Comparison of ENCODE assay signal across 18 cellular contexts in the genomic region with DNA sequence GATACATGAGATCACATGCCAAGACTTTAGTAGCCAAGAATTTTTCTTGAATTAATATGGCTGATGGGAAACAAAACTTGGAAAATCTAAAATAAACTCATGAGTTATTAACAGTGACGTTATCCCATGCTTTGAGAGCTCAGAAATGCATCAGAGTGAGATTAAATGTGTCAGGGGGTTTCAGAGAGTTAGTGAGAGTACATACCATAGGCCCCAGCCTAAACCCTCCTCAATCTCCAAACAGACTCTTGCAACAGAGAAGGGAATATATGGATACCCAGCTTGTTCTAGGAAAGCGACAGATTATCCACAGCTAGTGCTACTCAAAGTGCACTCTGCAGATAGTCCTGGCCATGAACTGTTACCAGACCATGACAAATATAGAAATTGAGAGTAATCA. TPM values are rescaled to one million over a fixed set of nuclear protein-coding genes. Genes with fewer than 3 reads are reported as not detected.
DNase-seq lines count a peak whose midpoint lies in the region; ATAC-seq and TF ChIP-seq lines count a peak whose summit lies in the region.
"Had no signal": no experiment of that assay in that cellular context is flagged by ENCODE, and none has a peak within 500 bp of the region (broad histone marks: within the 10 kb centered on the region; RNA-seq: fewer than 3 reads in every experiment).

No MANE protein-coding gene starts in this region.

- no peak overlapping the region for H3K4me3 Mint-ChIP-seq in Caco-2 (ENCODE audit: unreplicated experiment)

- H4K8ac ChIP-seq in mesenchymal stem cell (ENCODE audit: low read length), result no peak overlapping the region

- 80% methylated on average over 1 of the region's 2 CpGs for WGBS in mesenchymal stem cell

- peak overlapping the region; percentile 27 to 65 for H3K27ac ChIP-seq in ascending aorta
- no peak overlapping the region for H3K27ac ChIP-seq in mesenchymal stem cell (ENCODE audit: low read length, poor library complexity, severe bottlenecking)
- H3K27ac ChIP-seq in tibial artery, result peak overlapping the region; percentile 18 to 61
- H3K27ac ChIP-seq: BLaER1 treated with 17β-estradiol and CSF1 and Interleukin-3, amounts not matched to agents 10 nM and 100 nM had no signal

- H3K27me3 Mint-ChIP-seq in Caco-2 (ENCODE audit: insufficient read depth, unreplicated experiment), result peaks cover 12% of the 10 kb centered on the region

- H3K4me3 ChIP-seq in ascending aorta (no peak overlapping the region), mesenchymal stem cell (ENCODE audit: insufficient read depth in 1 of 2, low read depth in 1 of 2, low read length in 2 of 2) (peak overlapping the region in 1 of 2 experiments; percentile 5), tibial artery (no peak overlapping the region), Caco-2 (ENCODE audit: low read depth, low read length) (no peak overlapping the region)
- H3K4me3 ChIP-seq: BLaER1 treated with 17β-estradiol and CSF1 and Interleukin-3, amounts not matched to agents 10 nM and 100 nM had no signal

- DNase-seq in ascending aorta (ENCODE audit: low spot score in 2 of 2) (no peak), Right ventricle myocardium superior (no peak), mesenchymal stem cell (no peak), tibial artery (no peak), hypothalamus (lab: John Stamatoyannopoulos, UW) (no peak), Caco-2 (no peak)
- DNase-seq in stimulated activated CD4-positive, alpha-beta T cell treated with anti-CD3 and anti-CD28 coated beads, Interleukin-4, amount 100 ng/mL, for 24 hours, result no peak
- DNase-seq in activated T-cell treated with anti-CD3 and anti-CD28 coated beads, Interleukin-2, amount 50 U/mL, for 1 hour, result no peak
- DNase-seq: DMS153, EL, KG1, NCI-H1105, NCI-H187, NCI-H446 treated with DMSO at 0.1 percent for 48 hours, NCI-H774 had no signal

- no peak overlapping the region for H3K4ac ChIP-seq in mesenchymal stem cell (ENCODE audit: low read depth in 1 of 2, low read length in 2 of 2)

- H3K4me1 ChIP-seq in ascending aorta (peaks cover 0 to 11% of the 10 kb centered on the region in 2 donors), mesenchymal stem cell (ENCODE audit: control insufficient read depth, insufficient read depth, low read depth, low read length) (no peaks in the 10 kb centered on the region), tibial artery (peaks cover 0 to 27% (median 5%) of the 10 kb centered on the region in 4 donors), Caco-2 (no peaks in the 10 kb centered on the region)
- H3K4me1 ChIP-seq: BLaER1 treated with 17β-estradiol and CSF1 and Interleukin-3, amounts not matched to agents 10 nM and 100 nM had no signal

- H3K9me3 Mint-ChIP-seq in Caco-2 (ENCODE audit: unreplicated experiment), result no peaks in the 10 kb centered on the region

- no peak overlapping the region for H3K18ac ChIP-seq in mesenchymal stem cell (ENCODE audit: low read depth in 1 of 2, low read length in 2 of 2)

- H2BK120ac ChIP-seq in mesenchymal stem cell (ENCODE audit: low read depth, low read length), result no peak overlapping the region

- BruUV-seq in Caco-2 (replicated peaks; lab: Mats Ljungman, UMichigan), result no TSS peak

- H2BK12ac ChIP-seq in mesenchymal stem cell (ENCODE audit: low read length in 2 of 2), result no peak overlapping the region

- H3K79me1 ChIP-seq in mesenchymal stem cell (replicated peaks; ENCODE audit: low read length, poor library complexity, severe bottlenecking), result no peaks in the 10 kb centered on the region

- H2AFZ ChIP-seq in mesenchymal stem cell (ENCODE audit: low read depth, low read length), result no peak overlapping the region

- no peak overlapping the region for H2BK15ac ChIP-seq in mesenchymal stem cell (ENCODE audit: low read depth, poor library complexity, severe bottlenecking)

- H3K23ac ChIP-seq in mesenchymal stem cell (ENCODE audit: low read length in 2 of 2), result no peak overlapping the region

- no peak overlapping the region for H2BK5ac ChIP-seq in mesenchymal stem cell (ENCODE audit: low read depth, low read length, poor library complexity, severe bottlenecking)

- no peak overlapping the region for H3K14ac ChIP-seq in mesenchymal stem cell (ENCODE audit: low read length in 2 of 2)

- TF ChIP-seq CTCF in ascending aorta (IDR thresholded peaks at IDR 0.05) (no peak), tibial artery (IDR thresholded peaks at IDR 0.05) (no peak), Caco-2 (IDR thresholded peaks at IDR 0.05; ENCODE audit: insufficient read depth in 1 of 2, low read depth in 1 of 2, low read length in 1 of 2, severe bottlenecking in 1 of 2, unreplicated experiment in 1 of 2) (no peak)

- H3K4me1 Mint-ChIP-seq in Caco-2 (ENCODE audit: low read depth, unreplicated experiment), result no peaks in the 10 kb centered on the region

- H3K27me3 ChIP-seq in ascending aorta (no peaks in the 10 kb centered on the region), mesenchymal stem cell (ENCODE audit: control insufficient read depth in 1 of 2, insufficient read depth in 1 of 2, low read length in 2 of 2) (no peaks in the 10 kb centered on the region), tibial artery (no peaks in the 10 kb centered on the region), Caco-2 (replicated peaks; ENCODE audit: control insufficient read depth, insufficient read depth, low read length) (no peaks in the 10 kb centered on the region)
- H3K27me3 ChIP-seq: BLaER1 treated with 17β-estradiol and CSF1 and Interleukin-3, amounts not matched to agents 10 nM and 100 nM had no signal

- POLR2A ChIA-PET in Caco-2 (lab: Charles Lee), result no interaction called here

- no peak overlapping the region for H3K27ac Mint-ChIP-seq in Caco-2 (ENCODE audit: unreplicated experiment)

- no peaks in the 10 kb centered on the region for H3K9me3 ChIP-seq in ascending aorta
- no peaks in the 10 kb centered on the region for H3K9me3 ChIP-seq in mesenchymal stem cell (ENCODE audit: control insufficient read depth, low read length)
- no peaks in the 10 kb centered on the region for H3K9me3 ChIP-seq in tibial artery
- H3K9me3 ChIP-seq in Caco-2, result no peaks in the 10 kb centered on the region
- H3K9me3 ChIP-seq: BLaER1 treated with 17β-estradiol and CSF1 and Interleukin-3, amounts not matched to agents 10 nM and 100 nM had no signal

- peak overlapping the region; percentile 77 for H3K9ac ChIP-seq in mesenchymal stem cell (ENCODE audit: low read length)
- H3K9ac ChIP-seq: BLaER1 treated with 17β-estradiol and CSF1 and Interleukin-3, amounts not matched to agents 10 nM and 100 nM had no signal

- no peak overlapping the region for H2AK5ac ChIP-seq in mesenchymal stem cell (ENCODE audit: low read length, severe bottlenecking)

- intact Hi-C loops in ascending aorta (cut with DNase I) (no loop called here), Right ventricle myocardium superior (cut with DNase I) (no loop called here), tibial artery (cut with DNase I; ENCODE audit: low total_unique reads) (no loop called here), Caco-2 (cut with micrococcal nuclease; ENCODE audit: unreplicated experiment) (no loop called here)

- no peaks in the 10 kb centered on the region for H3K36me3 Mint-ChIP-seq in Caco-2 (ENCODE audit: insufficient read depth, unreplicated experiment)

- H3K36me3 ChIP-seq in ascending aorta (no peaks in the 10 kb centered on the region), mesenchymal stem cell (ENCODE audit: control insufficient read depth in 1 of 2, insufficient read depth in 2 of 2, low read depth in 1 of 2, low read length in 2 of 2) (no peaks in the 10 kb centered on the region), tibial artery (no peaks in the 10 kb centered on the region), Caco-2 (ENCODE audit: control insufficient read depth, insufficient read depth, low read length) (no peaks in the 10 kb centered on the region)
- H3K36me3 ChIP-seq: BLaER1 treated with 17β-estradiol and CSF1 and Interleukin-3, amounts not matched to agents 10 nM and 100 nM had no signal

- peak; percentile 34 for ATAC-seq in Right ventricle myocardium superior (ENCODE audit: poor library complexity)

- H3K4me2 ChIP-seq in mesenchymal stem cell (ENCODE audit: low read length, poor library complexity, severe bottlenecking), result no peak overlapping the region
- H3K4me2 ChIP-seq: BLaER1 treated with 17β-estradiol and CSF1 and Interleukin-3, amounts not matched to agents 10 nM and 100 nM had no signal

- no peak overlapping the region for H4K91ac ChIP-seq in mesenchymal stem cell (ENCODE audit: low read length)

- CTCF ChIA-PET in Caco-2 (lab: Charles Lee), result no interaction called here

RNA-seq across cellular contexts. Expression of a gene that starts 19.3 kb away (rescaled TPM):
- total RNA-seq in ascending aorta (not detected), Right ventricle myocardium superior (not detected), Caco-2 (2022) (not detected in 2 replicates)
- not detected for polyA plus RNA-seq in mesenchymal stem cell (2013, experiment 1 of 2)
- polyA plus RNA-seq in mesenchymal stem cell (2013, experiment 2 of 2), result not detected
- total RNA-seq: H4, M059J had no signal
